ENCODE assay signal across 17 cellular contexts in genomic region chr18:332007-332406, GRCh38.
DNase-seq lines count a peak whose midpoint lies in the region; ATAC-seq, FAIRE-seq and TF ChIP-seq lines count a peak whose summit lies in the region.
"Had no signal": no experiment of that assay in that cellular context is flagged by ENCODE, and none has a peak within 500 bp of the region (broad histone marks: within the 10 kb centered on the region; RNA-seq: fewer than 3 reads in every experiment).

No MANE protein-coding gene starts in this region.

- no peak for TF ChIP-seq POLR2A in HepG2 (IDR thresholded peaks at IDR 0.05; ENCODE audit: insufficient read depth in 1 of 2, low read depth in 2 of 2, low read length in 2 of 2)

- intact Hi-C loops in dorsolateral prefrontal cortex (cut with DNase I) = loop anchor here in 1 of 2 donors (10.0 kb wide), 1 partner anchor 153 kb away; no protein-coding TSS in a partner anchor
- intact Hi-C loops in HepG2 (cut with micrococcal nuclease; ENCODE audit: unreplicated experiment) = no loop called here

- no peaks in the 10 kb centered on the region for H3K79me2 ChIP-seq in HepG2 (ENCODE audit: insufficient read depth, low read length)

- H3K9ac ChIP-seq in HepG2 (ENCODE audit: insufficient read depth, low read depth, low read length) (no peak overlapping the region), rectal smooth muscle tissue (ENCODE audit: low read length) (no peak overlapping the region)

- TF ChIP-seq EP300 in HepG2 (IDR thresholded peaks at IDR 0.05; ENCODE audit: low read depth in 2 of 2, low read length in 2 of 2) = no peak
- no peak for TF ChIP-seq EP300 in HepG2 (CRISPR knock-in tag; IDR thresholded peaks at IDR 0.05; ENCODE audit: borderline replicate concordance)

- H3K36me3 ChIP-seq in HepG2 (replicated peaks in 1 of 2; ENCODE audit: control insufficient read depth in 1 of 2, insufficient read depth in 2 of 2, low read length in 2 of 2) = no peaks in the 10 kb centered on the region
- H3K36me3 ChIP-seq in rectal smooth muscle tissue (ENCODE audit: control insufficient read depth, insufficient read depth, low read length) = no peaks in the 10 kb centered on the region

- no peak overlapping the region for H2AFZ ChIP-seq in HepG2 (ENCODE audit: low read length)

- POLR2A ChIA-PET in HepG2 (lab: Yijun Ruan, JAX) = no interaction called here

- FAIRE-seq in HepG2 (lab: Jason Lieb, UNC) = no peak
- FAIRE-seq: endometrium, HTR-8/SVneo had no signal

- H3K4me3 ChIP-seq in dorsolateral prefrontal cortex = no peak overlapping the region
- no peak overlapping the region for H3K4me3 ChIP-seq in HepG2 (replicated peaks in 1 of 3; ENCODE audit: insufficient read depth in 1 of 3, low read depth in 2 of 3, low read length in 3 of 3)
- H3K4me3 ChIP-seq in rectal smooth muscle tissue (ENCODE audit: low read length) = no peak overlapping the region
- H3K4me3 ChIP-seq: skin epidermis had no signal

- no peak for TF ChIP-seq RAD21 in HepG2 (CRISPR knock-in tag; IDR thresholded peaks at IDR 0.05)

- no peaks in the 10 kb centered on the region for H3K9me3 ChIP-seq in HepG2 (ENCODE audit: low read length)

- H3K4me2 ChIP-seq in HepG2 (ENCODE audit: low read depth, low read length) = no peak overlapping the region

- CTCF ChIA-PET in HepG2 (lab: Yijun Ruan, JAX; ENCODE audit: low intra/inter-chr PET ratio, low total read pairs) = no interaction called here

- TF ChIP-seq CTCF in dorsolateral prefrontal cortex (IDR thresholded peaks at IDR 0.05 in 54 of 56, conservative IDR thresholded peaks at IDR 0.05 in 2 of 56; ENCODE audit: low read depth in 1 of 56, partially characterized antibody in 56 of 56) (no peak), HepG2 (CRISPR knock-in tag; IDR thresholded peaks at IDR 0.05) (no peak)

- H4K20me1 ChIP-seq in HepG2 (ENCODE audit: insufficient read depth, low read length) = no peaks in the 10 kb centered on the region

- BruUV-seq in HepG2 (replicated peaks; lab: Mats Ljungman, UMichigan) = no TSS peak

- H3K27me3 ChIP-seq in dorsolateral prefrontal cortex (no peaks in the 10 kb centered on the region), HepG2 (ENCODE audit: control insufficient read depth in 1 of 2, insufficient read depth in 2 of 2, low read length in 2 of 2) (no peaks in the 10 kb centered on the region), rectal smooth muscle tissue (ENCODE audit: control insufficient read depth, insufficient read depth, low read length) (no peaks in the 10 kb centered on the region)

- peak; percentile 56 for DNase-seq in KBM-7
- no peak for DNase-seq in dorsolateral prefrontal cortex
- no peak for DNase-seq in HepG2 (ENCODE audit: low spot score)
- no peak for DNase-seq in NCI-H2081 (lab: John Stamatoyannopoulos, UW)
- DNase-seq in NOMO-1 treated with dmso at 0.1 percent for 144 hours (lab: John Stamatoyannopoulos, UW; ENCODE audit: unreplicated experiment) = no peak
- DNase-seq in caudate nucleus (lab: John Stamatoyannopoulos, UW) = no peak
- DNase-seq in H4 (ENCODE audit: low spot score) = no peak
- DNase-seq: DMS79 treated with DMSO at 0.1 percent for 48 hours; NCI-H187 treated with DMSO at 0.1 percent for 48 hours; stimulated activated CD4-positive, alpha-beta T cell treated with anti-CD3 and anti-CD28 coated beads, Interleukin-4, amount 100 ng/mL, for 24 hours; stimulated activated CD8-positive, alpha-beta memory T cell treated with anti-CD3 and anti-CD28 coated beads, Interleukin-4, amount 100 ng/mL, for 48 hours had no signal

- in situ Hi-C loops in KBM-7 (cut with MboI; ENCODE audit: low pct_unique_long_range_greater_than_20kb, low sequenced_read_pairs) = no loop called here
- in situ Hi-C loops in HepG2 (cut with HindIII; ENCODE audit: extremely low pct_ligation_motif_present, low pct_unique_long_range_greater_than_20kb) = no loop called here

- H3K27ac ChIP-seq in dorsolateral prefrontal cortex (peak overlapping the region in 40 of 59 donors; percentile 1 to 76 (median 54)), HepG2 (ENCODE audit: extremely low read length, insufficient read depth, low read length) (no peak overlapping the region), rectal smooth muscle tissue (ENCODE audit: low read depth, low read length) (peak overlapping the region; percentile 64), caudate nucleus (ENCODE audit: low read depth, low read length) (no peak overlapping the region)

- ATAC-seq in HepG2 = no peak
- ATAC-seq: HCT116, Panc1 had no signal

- 0 out of 2 replicates have a peak, but pooled peaks cover 7% of the 10 kb centered on the region for H3K4me1 ChIP-seq in HepG2 (ENCODE audit: insufficient read depth, low read length)
- H3K4me1 ChIP-seq in rectal smooth muscle tissue (ENCODE audit: control insufficient read depth, insufficient read depth, low read length) = peaks cover 13% of the 10 kb centered on the region

- 42% methylated on average over 4 of the region's 4 CpGs for WGBS in HepG2 (ENCODE audit: low lambda C conversion rate)

TF ChIP-seq in HepG2, 621 proteins besides CTCF, POLR2A, EP300 and RAD21:
- TF ChIP-seq ZBTB20 (CRISPR knock-in tag; IDR thresholded peaks at IDR 0.05; ENCODE audit: borderline replicate concordance, low read depth) (no peak), PHF5A (CRISPR knock-in tag; IDR thresholded peaks at IDR 0.05; ENCODE audit: low read depth, unreplicated experiment) (no peak), ZKSCAN1 (IDR thresholded peaks at IDR 0.05; ENCODE audit: low read length) (0 out of 2 replicates have a peak, but pooled peaks have one; percentile 47)

Comparison
In these comparisons a context has a peak if more than half of its experiments do, and no peak if none do; other contexts are left out.
1. H3K27ac ChIP-seq: peak in dorsolateral prefrontal cortex (40 of 59) and rectal smooth muscle tissue (single experiment); none in HepG2 (single experiment) and caudate nucleus (single experiment).